ENCODE assay signal across 26 cellular contexts in genomic region chr20:47484303-47484702, GRCh38. TPM values are rescaled to one million over a fixed set of nuclear protein-coding genes. Genes with fewer than 3 reads are reported as not detected.
A peak's percentile ranks its signal among the peaks of the same experiment; 100 is the strongest.
DNase-seq lines count a peak whose midpoint lies in the region; ATAC-seq, FAIRE-seq and TF ChIP-seq lines count a peak whose summit lies in the region.
"Had no signal": no experiment of that assay in that cellular context is flagged by ENCODE, and none has a peak within 500 bp of the region (broad histone marks: within the 10 kb centered on the region; RNA-seq: fewer than 3 reads in every experiment).

No MANE protein-coding gene starts in this region.

- POLR2A ChIA-PET in K562 (lab: Yijun Ruan, JAX): interaction anchor here (0.6 to 2.2 kb wide), 4 partner anchors 9 to 20 kb away, joined by 3 to 7 read pairs (median 4); partner anchors contain the start of gene NCOA3

- peak overlapping the region; percentile 98 for H3K27ac ChIP-seq in SU-DHL-6 (ENCODE audit: low read depth, low read length)
- no peak overlapping the region for H3K27ac ChIP-seq in K562 (ENCODE audit: extremely low read depth, low read depth, low read length)
- H3K27ac ChIP-seq in adrenal gland: no peak overlapping the region
- H3K27ac ChIP-seq: BLaER1 treated with 17β-estradiol and CSF1 and Interleukin-3, amounts not matched to agents 10 nM and 100 nM; HL-60 had no signal

- TF ChIP-seq POLR2A in K562 (conservative IDR thresholded peaks at IDR 0.05): no peak
- no peak for TF ChIP-seq POLR2A in adrenal gland (IDR thresholded peaks at IDR 0.05)

- DNase-seq in Caki2 (ENCODE audit: low read depth): peak; percentile 50
- peak; percentile 25 for DNase-seq in NCI-H526 treated with DMSO at 0.1 percent for 48 hours (lab: John Stamatoyannopoulos, UW)
- no peak for DNase-seq in K562 (ENCODE audit: extremely low read depth in 1 of 4, low spot score in 3 of 4)
- no peak for DNase-seq in NCI-H2081 treated with DMSO at 0.1 percent for 48 hours (lab: John Stamatoyannopoulos, UW)
- no peak for DNase-seq in adrenal gland
- DNase-seq in NCI-H1092 treated with DMSO at 0.1 percent for 48 hours (lab: John Stamatoyannopoulos, UW): no peak
- DNase-seq: AML-193; CD4-positive, alpha-beta T cell; DMS53; Kasumi-1; MV-4-11; NCI-H1105 treated with DMSO at 0.1 percent for 48 hours; NCI-H146; NCI-H1930; NCI-H446; NCI-H524 treated with DMSO at 0.1 percent for 48 hours; NCI-H82; NK-92 treated with Interleukin-12 subunit alpha and Interleukin-12 subunit beta, amount 100 ng/mL, for 24 hours; OCI-M1; SK-N-SH had no signal

- no peak for FAIRE-seq in K562 (lab: Jason Lieb, UNC)
- FAIRE-seq: A549, G401.6, RCC 7860 had no signal

- no peaks in the 10 kb centered on the region for H3K36me3 ChIP-seq in SU-DHL-6 (ENCODE audit: low read length)
- H3K36me3 ChIP-seq in K562 (ENCODE audit: control insufficient read depth, insufficient read depth, low read length): no peaks in the 10 kb centered on the region
- H3K36me3 ChIP-seq in adrenal gland (replicated peaks in 1 of 2): no peaks in the 10 kb centered on the region
- H3K36me3 ChIP-seq: BLaER1 treated with 17β-estradiol and CSF1 and Interleukin-3, amounts not matched to agents 10 nM and 100 nM had no signal

- H3K27me3 ChIP-seq in SU-DHL-6 (ENCODE audit: low read length) (no peaks in the 10 kb centered on the region), K562 (ENCODE audit: control insufficient read depth in 2 of 2, insufficient read depth in 2 of 2, low read length in 2 of 2) (no peaks in the 10 kb centered on the region), adrenal gland (no peaks in the 10 kb centered on the region)
- H3K27me3 ChIP-seq: BLaER1 treated with 17β-estradiol and CSF1 and Interleukin-3, amounts not matched to agents 10 nM and 100 nM had no signal

- H2AFZ ChIP-seq in SU-DHL-6 (ENCODE audit: low read depth, low read length, severe bottlenecking) (peak overlapping the region; percentile 28), K562 (ENCODE audit: low read depth, low read length) (no peak overlapping the region)

- in situ Hi-C loops in Caki2 (cut with HindIII; ENCODE audit: low pct_unique_long_range_greater_than_20kb, low sequenced_read_pairs): no loop called here
- in situ Hi-C loops in K562 (cut with MboI): no loop called here

- H3F3A ChIP-seq in SU-DHL-6 (ENCODE audit: insufficient read depth): peaks cover 67% of the 10 kb centered on the region

- peaks cover 7 to 19% of the 10 kb centered on the region in 2 experiments for H3K4me1 ChIP-seq in K562 (replicated peaks in 1 of 2; ENCODE audit: control insufficient read depth in 2 of 2, insufficient read depth in 2 of 2, low read length in 2 of 2)
- no peaks in the 10 kb centered on the region for H3K4me1 ChIP-seq in adrenal gland (replicated peaks in 1 of 2)

- TF ChIP-seq EP300 in K562 (IDR thresholded peaks at IDR 0.05; ENCODE audit: low read length): no peak

- no TSS peak for BruUV-seq in K562 (replicated peaks; lab: Mats Ljungman, UMichigan)

- H3K9me3 ChIP-seq in SU-DHL-6 (ENCODE audit: insufficient read depth, low read length): no peaks in the 10 kb centered on the region
- no peaks in the 10 kb centered on the region for H3K9me3 ChIP-seq in K562 (replicated peaks; ENCODE audit: control insufficient read depth, insufficient read depth, low read depth, low read length)
- H3K9me3 ChIP-seq in adrenal gland (replicated peaks in 1 of 3): no peaks in the 10 kb centered on the region
- H3K9me3 ChIP-seq: A549; BLaER1 treated with 17β-estradiol and CSF1 and Interleukin-3, amounts not matched to agents 10 nM and 100 nM; SK-N-SH had no signal

- whole genome bisulfite sequencing in K562 (ENCODE audit: insufficient coverage, low coverage, missing lambda C conversion rate): 54% methylated on average over 5 of the region's 5 CpGs
- 82 to 93% (median 90%) methylated on average over 5 of the region's 5 CpGs for WGBS in adrenal gland, 4 donors

- ATAC-seq in K562: no peak
- ATAC-seq: A549 had no signal

- H3K9me2 ChIP-seq in SU-DHL-6 (replicated peaks; ENCODE audit: insufficient read depth, low read length): no peaks in the 10 kb centered on the region
- H3K9me2 ChIP-seq: SK-N-SH had no signal

- H3K9me1 ChIP-seq in K562 (ENCODE audit: control insufficient read depth, insufficient read depth, low read length): no peaks in the 10 kb centered on the region

- peak overlapping the region; percentile 42 for H3K9ac ChIP-seq in SU-DHL-6 (ENCODE audit: low read length)
- H3K9ac ChIP-seq in K562 (ENCODE audit: insufficient read depth in 1 of 2, low read depth in 2 of 2, low read length in 2 of 2): no peak overlapping the region
- H3K9ac ChIP-seq: BLaER1 treated with 17β-estradiol and CSF1 and Interleukin-3, amounts not matched to agents 10 nM and 100 nM; SK-N-SH had no signal

- TF ChIP-seq CTCF in SU-DHL-6 (IDR thresholded peaks at IDR 0.05; ENCODE audit: insufficient read depth, low read length, poor library complexity, severe bottlenecking) (no peak), K562 (IDR thresholded peaks at IDR 0.05 in 2 of 3, conservative IDR thresholded peaks at IDR 0.05 in 1 of 3; ENCODE audit: insufficient read depth in 2 of 3, low read depth in 1 of 3, low read length in 3 of 3) (no peak), adrenal gland (IDR thresholded peaks at IDR 0.05) (no peak)

- no peak overlapping the region for H3K4me3 ChIP-seq in SU-DHL-6 (ENCODE audit: insufficient read depth, low read length, poor library complexity, severe bottlenecking)
- H3K4me3 ChIP-seq in K562: no peak overlapping the region
- no peak overlapping the region for H3K4me3 ChIP-seq in adrenal gland
- H3K4me3 ChIP-seq: A549; BLaER1 treated with 17β-estradiol and CSF1 and Interleukin-3, amounts not matched to agents 10 nM and 100 nM had no signal

- CTCF ChIA-PET in K562 (lab: Yijun Ruan, JAX; ENCODE audit: low intra/inter-chr PET ratio): no interaction called here

- no peak for TF ChIP-seq RAD21 in K562 (CRISPR knock-in tag; conservative IDR thresholded peaks at IDR 0.05 in 1 of 2, IDR thresholded peaks at IDR 0.05 in 1 of 2)

- intact Hi-C loops in K562 (cut with micrococcal nuclease): no loop called here
- intact Hi-C loops in adrenal gland (cut with DNase I): no loop called here

- peak overlapping the region; percentile 64 for H3K4me2 ChIP-seq in SU-DHL-6 (ENCODE audit: low read depth, low read length, poor library complexity, severe bottlenecking)
- H3K4me2 ChIP-seq in K562 (ENCODE audit: insufficient read depth, low read length): no peak overlapping the region
- H3K4me2 ChIP-seq: A549, SK-N-SH had no signal

- H4K20me1 ChIP-seq in SU-DHL-6 (ENCODE audit: low read depth, low read length) (no peaks in the 10 kb centered on the region), K562 (replicated peaks; ENCODE audit: control insufficient read depth, insufficient read depth, low read length) (no peaks in the 10 kb centered on the region)
- H4K20me1 ChIP-seq: BLaER1 treated with 17β-estradiol and CSF1 and Interleukin-3, amounts not matched to agents 10 nM and 100 nM had no signal

- H3K79me2 ChIP-seq in SU-DHL-6 (ENCODE audit: insufficient read depth, low read length) (no peaks in the 10 kb centered on the region; the same call in 1 of the 2 replicates), K562 (ENCODE audit: control insufficient read depth, insufficient read depth, low read length) (no peaks in the 10 kb centered on the region)

TF ChIP-seq in K562, 482 proteins besides CTCF, POLR2A, EP300 and RAD21 (continues in another document):
- TF ChIP-seq ATF6 (CRISPR knock-in tag; IDR thresholded peaks at IDR 0.05): no peak
- no peak for TF ChIP-seq IRF9 (tag; IDR thresholded peaks at IDR 0.05)

RNA-seq across cellular contexts. Expression of gene NCOA3, which starts 17.4 kb away (rescaled TPM):
- 26.5 and 30.2 TPM in 2 replicates for total RNA-seq in Caki2 (2014; rRNA removed; shearing (Covaris generic); ENCODE audit: low replicate concordance)
- 42.2 and 88.7 TPM in 2 replicates for total RNA-seq in K562 (2011; cell fraction: chromatin; rRNA removed; ENCODE audit: low replicate concordance)
- total RNA-seq in K562 (2011; cell fraction: nucleolus; rRNA removed): 19.5 and 23.2 TPM in 2 replicates
- 36.6 and 49.6 TPM in 2 replicates for total RNA-seq in K562 (2011; cell fraction: nucleoplasm; rRNA removed)
- total RNA-seq in K562 (2014; rRNA removed) (12.1 and 12.4 TPM in 2 replicates), K562 (2014; rRNA removed; fragmentation: Illumina TruSeq; extraction: Trizol) (16.1 and 19.6 TPM in 2 replicates), K562 (2015; rRNA removed; fragmentation: Illumina TruSeq; extraction: Trizol) (17.1 and 17.2 TPM in 2 replicates), K562 (2021) (15.3 and 17.0 TPM in 2 replicates), adrenal gland (10 to 100 TPM; 19.0 to 35.6 (median 24.2) TPM)
- polyA plus RNA-seq in K562 (2011; rRNA removed) (24.3 and 24.7 TPM in 2 replicates), K562 (2014; fragmentation: Illumina TruSeq; extraction: Trizol) (12.5 and 14.4 TPM in 2 replicates), K562 (2014; fragmentation: Nextera tagmentation; extraction: Ambion mirVana) (1 to 10 TPM; 3.2 to 4.7 TPM), K562 (2014; rRNA removed) (11.6 and 12.2 TPM in 2 replicates), adrenal gland (10 to 100 TPM in 1 of 3 donors, 1 to 10 TPM in 2; 2.6 to 15.4 (median 5.9) TPM)
- 11.6 and 17.3 TPM in 2 replicates for polyA plus RNA-seq in K562 (2011; cell fraction: cytosol; rRNA removed)
- 34.8 and 45.8 TPM in 2 replicates for polyA plus RNA-seq in K562 (2011; cell fraction: nucleus; rRNA removed)
- 9.0 and 14.7 TPM in 2 replicates for polyA plus RNA-seq in K562 (2012)
- polyA minus RNA-seq in K562 (2011; rRNA and poly(A)+ RNA removed): 37.1 and 46.6 TPM in 2 replicates
- polyA minus RNA-seq in K562 (2011; cell fraction: cytosol; rRNA and poly(A)+ RNA removed): 16.8 and 20.7 TPM in 2 replicates
- polyA minus RNA-seq in K562 (2011; cell fraction: nucleus; rRNA and poly(A)+ RNA removed): 13.1 and 32.8 TPM in 2 replicates

Comparison
In these comparisons a context has a peak if more than half of its experiments do, and no peak if none do; other contexts are left out.
1. DNase-seq: peak in Caki2 (single experiment) and NCI-H526 treated with DMSO at 0.1 percent for 48 hours (single experiment); none in K562 (0 of 4), NCI-H2081 treated with DMSO at 0.1 percent for 48 hours (single experiment), adrenal gland (0 of 7) and NCI-H1092 treated with DMSO at 0.1 percent for 48 hours (single experiment).